9 cellular contexts compared by ENCODE assay signal in the genomic region with DNA sequence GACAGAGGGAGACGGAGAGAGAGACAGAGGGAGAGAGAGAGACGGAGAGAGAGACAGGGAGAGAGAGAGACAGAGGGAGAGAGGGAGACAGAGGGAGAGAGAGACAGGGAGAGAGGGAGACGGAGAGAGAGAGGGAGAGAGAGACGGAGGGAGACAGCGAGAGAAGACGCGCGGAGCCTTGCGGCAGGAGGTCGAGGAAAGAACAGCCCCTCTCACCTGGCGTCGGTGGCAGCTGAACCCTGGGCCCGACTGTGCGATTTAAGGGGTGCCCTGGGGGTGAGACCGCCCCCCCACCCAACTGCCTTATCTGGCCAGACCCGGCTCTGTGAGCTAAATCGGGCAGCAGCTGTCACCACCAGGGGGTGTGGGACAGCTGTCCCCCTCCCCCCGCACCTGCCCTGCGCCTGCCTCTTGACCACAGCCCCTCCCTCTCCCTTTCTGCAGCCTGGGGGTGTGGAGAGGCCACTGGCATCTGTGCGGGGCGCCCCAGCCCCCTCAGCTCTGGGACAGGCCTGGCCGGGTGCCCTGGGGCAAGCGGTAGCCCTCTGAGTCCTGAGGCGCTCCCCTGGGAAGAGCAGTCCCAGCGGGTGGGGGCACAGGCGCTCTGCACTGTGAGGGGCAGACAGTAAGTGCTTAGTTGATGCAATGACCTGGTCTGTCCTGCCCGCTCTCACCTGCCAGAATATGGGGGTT. TPM values are rescaled to one million over a fixed set of nuclear protein-coding genes. Genes with fewer than 3 reads are reported as not detected.
DNase-seq lines count a peak whose midpoint lies in the region; ATAC-seq and TF ChIP-seq lines count a peak whose summit lies in the region.
"Had no signal": no experiment of that assay in that cellular context is flagged by ENCODE, and none has a peak within 500 bp of the region (broad histone marks: within the 10 kb centered on the region; RNA-seq: fewer than 3 reads in every experiment).

No MANE protein-coding gene starts in this region.

- ATAC-seq in esophagus mucosa: peak; percentile 23
- ATAC-seq in HG03354 (IDR thresholded peaks at IDR 0.05; ENCODE audit: poor library complexity, severe bottlenecking, unreplicated experiment): no peak

- H3K36me3 ChIP-seq in ES-I3 (ENCODE audit: insufficient read depth, low read length) (no peaks in the 10 kb centered on the region), neuronal stem cell (replicated peaks in 1 of 2; ENCODE audit: control insufficient read depth in 2 of 2, insufficient read depth in 2 of 2, low read length in 2 of 2) (no peaks in the 10 kb centered on the region)

- peaks cover 3% of the 10 kb centered on the region for H3K79me1 ChIP-seq in neuronal stem cell (ENCODE audit: low read depth, low read length)

- TF ChIP-seq CTCF in LNCaP clone FGC (IDR thresholded peaks at IDR 0.05; ENCODE audit: control insufficient read depth, extremely low read depth, insufficient read depth): peak; percentile 37; the same call in 1 of the 2 replicates

- H3K4me2 ChIP-seq in neuronal stem cell (ENCODE audit: insufficient read depth, low read length, poor library complexity, severe bottlenecking): no peak overlapping the region

- H3K4me3 ChIP-seq in LNCaP clone FGC (ENCODE audit: low read depth, low read length) (no peak overlapping the region), neuronal stem cell (ENCODE audit: low read length in 2 of 2) (no peak overlapping the region)

- peak overlapping the region; percentile 71 for H3K14ac ChIP-seq in neuronal stem cell (ENCODE audit: low read length)

- H4K91ac ChIP-seq in neuronal stem cell (ENCODE audit: low read depth, low read length, poor library complexity): no peak overlapping the region

- peaks cover 10% of the 10 kb centered on the region; the same call in 1 of the 2 replicates for H3K4me1 ChIP-seq in ES-I3 (ENCODE audit: insufficient read depth, low read length)
- H3K4me1 ChIP-seq in neuronal stem cell (ENCODE audit: control insufficient read depth in 2 of 2, insufficient read depth in 1 of 2, low read depth in 1 of 2, low read length in 2 of 2): peaks cover 15 to 27% of the 10 kb centered on the region in 2 donors

- DNase-seq in LNCaP clone FGC (ENCODE audit: low read depth) (no peak), neuronal stem cell (ENCODE audit: low spot score) (no peak), NCI-H2029 (lab: John Stamatoyannopoulos, UW) (no peak), GM19238 (ENCODE audit: insufficient read length, low spot score) (no peak), cerebellar cortex (ENCODE audit: low spot score) (no peak)

- H2BK15ac ChIP-seq in neuronal stem cell (ENCODE audit: low read length): no peak overlapping the region

- H3K9ac ChIP-seq in ES-I3 (ENCODE audit: low read depth, low read length) (peak overlapping the region; percentile 42), neuronal stem cell (ENCODE audit: low read depth, low read length, poor library complexity) (peak overlapping the region; percentile 60)

- no peak overlapping the region for H3K27ac ChIP-seq in neuronal stem cell (replicated peaks; ENCODE audit: low read length)

- H3K18ac ChIP-seq in neuronal stem cell (ENCODE audit: low read length): peak overlapping the region; percentile 96

- no peak overlapping the region for H2BK120ac ChIP-seq in neuronal stem cell (ENCODE audit: low read depth, low read length)

- H3K27me3 ChIP-seq in neuronal stem cell (ENCODE audit: control insufficient read depth in 3 of 3, insufficient read depth in 3 of 3, low read depth in 1 of 3, low read length in 3 of 3): peaks cover 0 to 30% (median 0%) of the 10 kb centered on the region in 3 experiments

- no peak overlapping the region for H2BK5ac ChIP-seq in neuronal stem cell (ENCODE audit: low read length)

- no peaks in the 10 kb centered on the region for H3K9me3 ChIP-seq in ES-I3 (ENCODE audit: control insufficient read depth, insufficient read depth, low read length)
- no peaks in the 10 kb centered on the region for H3K9me3 ChIP-seq in neuronal stem cell (replicated peaks in 1 of 2; ENCODE audit: control insufficient read depth in 2 of 2, insufficient read depth in 1 of 2, low read depth in 1 of 2, low read length in 2 of 2)

- no peak overlapping the region for H3K4ac ChIP-seq in neuronal stem cell (ENCODE audit: low read length)

- H2AK5ac ChIP-seq in neuronal stem cell (ENCODE audit: low read depth, low read length): peak overlapping the region; percentile 96

- peak overlapping the region; percentile 73 for H2BK12ac ChIP-seq in neuronal stem cell (ENCODE audit: low read length)

- WGBS in neuronal stem cell (ENCODE audit: extremely low coverage in 2 of 2, insufficient read length in 2 of 2, insufficient replicate concordance in 1 of 2), 2 donors: no CpG with 5 or more reads among the region's 27 CpGs

- peak overlapping the region; percentile 61 for H2AFZ ChIP-seq in neuronal stem cell (ENCODE audit: low read length)

- H4K8ac ChIP-seq in neuronal stem cell (ENCODE audit: low read depth, low read length): peak overlapping the region; percentile 65

- peak overlapping the region; percentile 20 for H3K23ac ChIP-seq in neuronal stem cell (ENCODE audit: low read depth, low read length, poor library complexity)

RNA-seq across cellular contexts. Expression of a gene that starts 10.8 kb away (rescaled TPM):
- total RNA-seq in esophagus mucosa: 38.4 TPM
- 2.7 TPM for polyA plus RNA-seq in neuronal stem cell (2013, experiment 1 of 2)
- polyA plus RNA-seq in neuronal stem cell (2013, experiment 2 of 2): 2.8 TPM

RNA-seq across cellular contexts. Expression of a gene that starts 13.5 kb away (rescaled TPM):
- not detected for total RNA-seq in esophagus mucosa
- polyA plus RNA-seq in neuronal stem cell (2013, experiment 1 of 2): not detected
- polyA plus RNA-seq in neuronal stem cell (2013, experiment 2 of 2): not detected
- total RNA-seq: glomerular endothelial cell had no signal

RNA-seq across cellular contexts. Expression of a gene that starts 23.6 kb away (rescaled TPM):
- total RNA-seq in esophagus mucosa: 1.1 TPM
- 9.4 TPM for polyA plus RNA-seq in neuronal stem cell (2013, experiment 1 of 2)
- polyA plus RNA-seq in neuronal stem cell (2013, experiment 2 of 2): 8.0 TPM
- total RNA-seq: glomerular endothelial cell had no signal

RNA-seq across cellular contexts. Expression of a gene that starts 23.9 kb away (rescaled TPM):
- total RNA-seq in esophagus mucosa: 53.8 TPM
- polyA plus RNA-seq in neuronal stem cell (2013, experiment 1 of 2): 57.0 TPM
- 55.4 TPM for polyA plus RNA-seq in neuronal stem cell (2013, experiment 2 of 2)
